Comparison of ENCODE assay signal across 12 cellular contexts in genomic region chr3:185977679-185978040, GRCh38. TPM values are rescaled to one million over a fixed set of nuclear protein-coding genes. Genes with fewer than 3 reads are reported as not detected.
DNase-seq lines count a peak whose midpoint lies in the region; ATAC-seq and TF ChIP-seq lines count a peak whose summit lies in the region.
"Had no signal": no experiment of that assay in that cellular context is flagged by ENCODE, and none has a peak within 500 bp of the region (broad histone marks: within the 10 kb centered on the region; RNA-seq: fewer than 3 reads in every experiment).

No MANE protein-coding gene starts in this region.

- no peaks in the 10 kb centered on the region for H3K9me3 Mint-ChIP-seq in WTC11

- no peak overlapping the region for H3K27ac ChIP-seq in C4-2B
- H3K27ac ChIP-seq: body of pancreas, heart right ventricle, psoas muscle, suprapubic skin had no signal

- no peaks in the 10 kb centered on the region for H3K4me1 Mint-ChIP-seq in WTC11

- H3K4me1 ChIP-seq in mucosa of descending colon (ENCODE audit: low read depth) = no peaks in the 10 kb centered on the region
- H3K4me1 ChIP-seq: body of pancreas, suprapubic skin had no signal

- DNase-seq in WTC11 (ENCODE audit: low spot score) (no peak), mucosa of descending colon (no peak), NCI-H446 (lab: John Stamatoyannopoulos, UW) (no peak)
- DNase-seq: NCI-H1436 treated with DMSO at 0.1 percent for 48 hours had no signal

- POLR2A ChIA-PET in WTC11 (lab: Charles Lee) = no interaction called here

- no peaks in the 10 kb centered on the region for H3K9me3 ChIP-seq in mucosa of descending colon
- H3K9me3 ChIP-seq: body of pancreas, heart right ventricle, psoas muscle, suprapubic skin had no signal

- peak; percentile 12 for ATAC-seq in GM19452 (IDR thresholded peaks at IDR 0.05; ENCODE audit: unreplicated experiment)
- no peak for ATAC-seq in WTC11
- ATAC-seq in mucosa of descending colon = no peak
- no peak for ATAC-seq in GM18502 (IDR thresholded peaks at IDR 0.05; ENCODE audit: poor library complexity, unreplicated experiment)
- ATAC-seq in HG02981 (IDR thresholded peaks at IDR 0.05; ENCODE audit: unreplicated experiment) = no peak

- intact Hi-C loops in mucosa of descending colon (cut with DNase I, micrococcal nuclease) = no loop called here

- H3K4me3 ChIP-seq in mucosa of descending colon = no peak overlapping the region
- H3K4me3 ChIP-seq: body of pancreas, heart right ventricle, psoas muscle, suprapubic skin had no signal

- H3K27me3 Mint-ChIP-seq in WTC11 (ENCODE audit: low read depth) = no peaks in the 10 kb centered on the region

- H3K36me3 Mint-ChIP-seq in WTC11 = no peaks in the 10 kb centered on the region

- no peaks in the 10 kb centered on the region for H3K36me3 ChIP-seq in mucosa of descending colon (ENCODE audit: low read depth)
- H3K36me3 ChIP-seq: heart right ventricle had no signal

- CTCF ChIA-PET in WTC11 (lab: Charles Lee) = interaction anchor here (0.7 to 4.8 kb wide), 21 partner anchors 10 to 639 kb away, joined by 3 to 56 read pairs (median 6); no protein-coding TSS in a partner anchor

- TF ChIP-seq CTCF in C4-2B (conservative IDR thresholded peaks at IDR 0.05) (peak; percentile 51), WTC11 (IDR thresholded peaks at IDR 0.05) (no peak), mucosa of descending colon (IDR thresholded peaks at IDR 0.05) (peak; percentile 9)

- no peak overlapping the region for H3K4me3 Mint-ChIP-seq in WTC11

- H3K27ac Mint-ChIP-seq in WTC11 = no peak overlapping the region

TF ChIP-seq in WTC11, 78 proteins besides CTCF, POLR2A, EP300 and RAD21:
- TF ChIP-seq SP1 (CRISPR knock-in tag; conservative IDR thresholded peaks at IDR 0.05) = no peak
- TF ChIP-seq HMGA2 (CRISPR knock-in tag; IDR thresholded peaks at IDR 0.05) = 0 out of 2 replicates have a peak, but pooled peaks have one; percentile 13

RNA-seq across cellular contexts. Expression of gene TRA2B, which starts 39.8 kb away (rescaled TPM):
- total RNA-seq in WTC11 (2021) (214 to 240 TPM (median 236 TPM) in 3 replicates), mucosa of descending colon (100 to 1,000 TPM in 1 of 3 donors, 10 to 100 TPM in 2; 77.0 to 121 (median 92.0) TPM)
